Comparison of ENCODE assay signal across 33 cellular contexts in the genomic region with DNA sequence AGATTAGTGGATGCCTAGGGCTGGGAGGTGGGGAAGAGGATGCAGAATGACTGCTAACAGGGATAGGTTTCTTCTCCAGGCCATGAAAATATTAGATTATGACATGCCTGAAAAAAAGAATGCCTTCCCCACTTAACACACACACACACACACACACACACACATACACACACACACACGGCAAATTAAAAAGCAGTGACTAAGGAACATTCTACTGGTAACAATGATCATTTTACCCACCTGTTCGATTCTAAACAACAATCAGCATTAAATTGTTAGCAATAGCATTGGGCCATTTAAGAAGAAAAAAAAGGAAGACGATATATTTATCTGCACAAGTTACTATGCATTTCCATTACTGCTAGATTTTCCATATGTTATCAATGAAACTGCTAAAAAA.
"Had no signal": no experiment of that assay in that cellular context is flagged by ENCODE, and none has a peak within 500 bp of the region (broad histone marks: within the 10 kb centered on the region; RNA-seq: fewer than 3 reads in every experiment).

No MANE protein-coding gene starts in this region.

- H3K27ac ChIP-seq: KMS-11 had no signal

- H3K9me3 ChIP-seq: MG63 had no signal

- H3K9ac ChIP-seq: KMS-11 had no signal

- H3K4me2 ChIP-seq: KMS-11 had no signal

- H3K27me3 ChIP-seq: MG63 had no signal

- DNase-seq: Karpas-422, MG63, MM.1S, MV-4-11, NCI-H1048, NCI-H1092, NCI-H1092 treated with DMSO at 0.1 percent for 48 hours, NCI-H1105, NCI-H1105 treated with DMSO at 0.1 percent for 48 hours, NCI-H1417, NCI-H1417 treated with DMSO at 0.1 percent for 48 hours, NCI-H1436, NCI-H1436 treated with DMSO at 0.1 percent for 48 hours, NCI-H146, NCI-H1694, NCI-H1694 treated with DMSO at 0.1 percent for 48 hours, NCI-H187, NCI-H187 treated with DMSO at 0.1 percent for 48 hours, NCI-H2029, NCI-H2029 treated with DMSO at 0.1 percent for 48 hours, NCI-H2081, NCI-H2081 treated with DMSO at 0.1 percent for 48 hours, NCI-H2107, NCI-H2171, NCI-H2171 treated with DMSO at 0.1 percent for 48 hours, NCI-H2227 treated with DMSO at 0.1 percent for 48 hours, NCI-H226, NCI-H345, NCI-H446, NCI-H446 treated with DMSO at 0.1 percent for 48 hours, NCI-H510A, NCI-H510A treated with DMSO at 0.1 percent for 48 hours had no signal

- H3K4me3 ChIP-seq: MG63 had no signal

- H3K36me3 ChIP-seq: MG63 had no signal
